Comparison of ENCODE assay signal across 8 cellular contexts in genomic region chr4:167233523-167234387, GRCh38. TPM values are rescaled to one million over a fixed set of nuclear protein-coding genes. Genes with fewer than 3 reads are reported as not detected.
DNase-seq lines count a peak whose midpoint lies in the region; ATAC-seq, FAIRE-seq and TF ChIP-seq lines count a peak whose summit lies in the region.

No MANE protein-coding gene starts in this region.

- peak; percentile 26 for ATAC-seq in activated CD4-positive, alpha-beta T cell treated with anti-CD3 and anti-CD28 coated beads for 36 hours
- peak; percentile 70 for ATAC-seq in HepG2

- in situ Hi-C loops in KBM-7 (cut with MboI; ENCODE audit: low pct_unique_long_range_greater_than_20kb, low sequenced_read_pairs) = no loop called here
- in situ Hi-C loops in HepG2 (cut with HindIII; ENCODE audit: extremely low pct_ligation_motif_present, low pct_unique_long_range_greater_than_20kb) = no loop called here

- no peak overlapping the region for H3K4me3 Mint-ChIP-seq in activated CD4-positive, alpha-beta T cell treated with anti-CD3 and anti-CD28 coated beads for 36 hours

- peaks cover 0 to 40% of the 10 kb centered on the region in 2 donors for H3K27me3 ChIP-seq in breast epithelium
- H3K27me3 ChIP-seq in HepG2 (ENCODE audit: control insufficient read depth in 1 of 2, insufficient read depth in 2 of 2, low read length in 2 of 2) = peaks cover 0 to 24% of the 10 kb centered on the region in 2 experiments; a peak in 2 of 5 replicates
- no peaks in the 10 kb centered on the region for H3K27me3 ChIP-seq in testis
- H3K27me3 ChIP-seq in effector memory CD4-positive, alpha-beta T cell (replicated peaks; ENCODE audit: control insufficient read depth, insufficient read depth, low read length, poor library complexity, severe bottlenecking) = no peaks in the 10 kb centered on the region

- DNase-seq in activated CD4-positive, alpha-beta T cell treated with anti-CD3 and anti-CD28 coated beads for 36 hours = peak; percentile 8
- DNase-seq in activated CD4-positive, alpha-beta T cell treated with anti-CD3 and anti-CD28 coated beads, Interleukin-2, amount 50 U/mL, for 1 hour = no peak
- DNase-seq in KBM-7 = peak; percentile 29
- DNase-seq in breast epithelium (ENCODE audit: low spot score in 2 of 2) = no peak
- DNase-seq in HepG2 (ENCODE audit: low spot score) = no peak
- DNase-seq in testis = no peak
- DNase-seq in kidney glomerular epithelial cell (lab: John Stamatoyannopoulos, UW) = no peak
- no peak for DNase-seq in effector memory CD4-positive, alpha-beta T cell

- H3K9ac ChIP-seq in HepG2 (ENCODE audit: insufficient read depth, low read depth, low read length) = no peak overlapping the region

- intact Hi-C loops in activated CD4-positive, alpha-beta T cell treated with anti-CD3 and anti-CD28 coated beads for 36 hours (cut with DNase I, micrococcal nuclease) = no loop called here
- intact Hi-C loops in breast epithelium (cut with DNase I; ENCODE audit: low total_unique reads) = no loop called here
- intact Hi-C loops in HepG2 (cut with micrococcal nuclease; ENCODE audit: unreplicated experiment) = no loop called here
- intact Hi-C loops in testis (cut with DNase I; ENCODE audit: low total_unique reads) = no loop called here

- H4K20me1 ChIP-seq in HepG2 (ENCODE audit: insufficient read depth, low read length) = no peaks in the 10 kb centered on the region

- H3K36me3 Mint-ChIP-seq in activated CD4-positive, alpha-beta T cell treated with anti-CD3 and anti-CD28 coated beads for 36 hours (ENCODE audit: low read depth) = no peaks in the 10 kb centered on the region

- TF ChIP-seq POLR2A in breast epithelium (IDR thresholded peaks at IDR 0.05) (no peak), HepG2 (IDR thresholded peaks at IDR 0.05; ENCODE audit: insufficient read depth in 1 of 2, low read depth in 2 of 2, low read length in 2 of 2) (no peak), testis (IDR thresholded peaks at IDR 0.05) (no peak)

- POLR2A ChIA-PET in activated CD4-positive, alpha-beta T cell treated with anti-CD3 and anti-CD28 coated beads for 36 hours (lab: Charles Lee) = no interaction called here
- POLR2A ChIA-PET in HepG2 (lab: Yijun Ruan, JAX) = no interaction called here

- peak overlapping the region; percentile 53 for H3K4me2 ChIP-seq in HepG2 (ENCODE audit: low read depth, low read length)

- no peak overlapping the region for H3K27ac ChIP-seq in breast epithelium
- no peak overlapping the region for H3K27ac ChIP-seq in HepG2 (ENCODE audit: extremely low read length, insufficient read depth, low read length)
- no peak overlapping the region for H3K27ac ChIP-seq in testis
- H3K27ac ChIP-seq in effector memory CD4-positive, alpha-beta T cell (ENCODE audit: insufficient read depth, low read length, poor library complexity, severe bottlenecking) = no peak overlapping the region

- CTCF ChIA-PET in activated CD4-positive, alpha-beta T cell treated with anti-CD3 and anti-CD28 coated beads for 36 hours (lab: Charles Lee) = no interaction called here
- CTCF ChIA-PET in HepG2 (lab: Yijun Ruan, JAX; ENCODE audit: low intra/inter-chr PET ratio, low total read pairs) = no interaction called here

- no TSS peak for BruUV-seq in HepG2 (replicated peaks; lab: Mats Ljungman, UMichigan)

- H3K9me3 ChIP-seq in breast epithelium (no peaks in the 10 kb centered on the region), HepG2 (ENCODE audit: low read length) (no peaks in the 10 kb centered on the region), testis (no peaks in the 10 kb centered on the region)
- H3K9me3 ChIP-seq in effector memory CD4-positive, alpha-beta T cell (ENCODE audit: control insufficient read depth, low read length) = no peaks in the 10 kb centered on the region

- FAIRE-seq in HepG2 (lab: Jason Lieb, UNC) = no peak

- no peaks in the 10 kb centered on the region for H3K36me3 ChIP-seq in breast epithelium
- H3K36me3 ChIP-seq in HepG2 (replicated peaks in 1 of 2; ENCODE audit: control insufficient read depth in 1 of 2, insufficient read depth in 2 of 2, low read length in 2 of 2) = no peaks in the 10 kb centered on the region
- no peaks in the 10 kb centered on the region for H3K36me3 ChIP-seq in testis (ENCODE audit: low read depth, missing control alignments)
- H3K36me3 ChIP-seq in effector memory CD4-positive, alpha-beta T cell (ENCODE audit: control insufficient read depth, insufficient read depth, low read length) = no peaks in the 10 kb centered on the region

- H3K79me2 ChIP-seq in HepG2 (ENCODE audit: insufficient read depth, low read length) = no peaks in the 10 kb centered on the region

- 54% methylated on average over 33 of the region's 47 CpGs for WGBS in HepG2 (ENCODE audit: low lambda C conversion rate)
- 1% methylated on average over 19 to 47 of the region's 47 CpGs for WGBS in testis, 2 donors

- H3K27ac Mint-ChIP-seq in activated CD4-positive, alpha-beta T cell treated with anti-CD3 and anti-CD28 coated beads for 36 hours = no peak overlapping the region

- TF ChIP-seq CTCF in breast epithelium (IDR thresholded peaks at IDR 0.05) (no peak), HepG2 (CRISPR knock-in tag; IDR thresholded peaks at IDR 0.05) (no peak), testis (IDR thresholded peaks at IDR 0.05) (no peak)

- H3K4me1 ChIP-seq in breast epithelium (peaks cover 0 to 3% of the 10 kb centered on the region in 2 donors), HepG2 (ENCODE audit: insufficient read depth, low read length) (no peaks in the 10 kb centered on the region; the same call in 1 of the 2 replicates), testis (no peaks in the 10 kb centered on the region)
- no peaks in the 10 kb centered on the region for H3K4me1 ChIP-seq in effector memory CD4-positive, alpha-beta T cell (ENCODE audit: control insufficient read depth, insufficient read depth, low read length, poor library complexity, severe bottlenecking)

- no peak for TF ChIP-seq RAD21 in HepG2 (CRISPR knock-in tag; IDR thresholded peaks at IDR 0.05)

- H3K27me3 Mint-ChIP-seq in activated CD4-positive, alpha-beta T cell treated with anti-CD3 and anti-CD28 coated beads for 36 hours = peaks cover 27% of the 10 kb centered on the region

- TF ChIP-seq EP300 in HepG2 (IDR thresholded peaks at IDR 0.05; ENCODE audit: low read depth in 2 of 2, low read length in 2 of 2) (no peak), HepG2 (CRISPR knock-in tag; IDR thresholded peaks at IDR 0.05; ENCODE audit: borderline replicate concordance) (no peak)

- peaks cover 2% of the 10 kb centered on the region for H3K9me3 Mint-ChIP-seq in activated CD4-positive, alpha-beta T cell treated with anti-CD3 and anti-CD28 coated beads for 36 hours (ENCODE audit: low read depth)

- H3K4me3 ChIP-seq in breast epithelium (peak overlapping the region; percentile 25 to 66 (median 49)), HepG2 (replicated peaks in 1 of 3; ENCODE audit: insufficient read depth in 1 of 3, low read depth in 2 of 3, low read length in 3 of 3) (peak overlapping the region in 1 of 3 experiments; percentile 46; a peak in 1 of 6 replicates), testis (peak overlapping the region; percentile 34 to 51)
- H3K4me3 ChIP-seq in effector memory CD4-positive, alpha-beta T cell (ENCODE audit: insufficient read depth, low read depth, low read length, poor library complexity, severe bottlenecking) = no peak overlapping the region

- peaks cover 3% of the 10 kb centered on the region for H3K4me1 Mint-ChIP-seq in activated CD4-positive, alpha-beta T cell treated with anti-CD3 and anti-CD28 coated beads for 36 hours

- H2AFZ ChIP-seq in HepG2 (ENCODE audit: low read length) = no peak overlapping the region

TF ChIP-seq in HepG2, 621 proteins besides CTCF, POLR2A, EP300 and RAD21 (continues in another document):
- TF ChIP-seq SP1 (IDR thresholded peaks at IDR 0.05) (no peak), SP1 (CRISPR knock-in tag; IDR thresholded peaks at IDR 0.05) (no peak), BATF2 (CRISPR knock-in tag; IDR thresholded peaks at IDR 0.05) (no peak)

RNA-seq across cellular contexts. Expression of gene SPOCK3, which starts 0.5 kb away (rescaled TPM):
- total RNA-seq in activated CD4-positive, alpha-beta T cell treated with anti-CD3 and anti-CD28 coated beads for 36 hours = not detected
- total RNA-seq in breast epithelium (1 to 10 TPM in 1 of 3 donors, not detected in 2; 2.8 TPM), HepG2 (2016; rRNA removed; fragmentation: Illumina TruSeq; extraction: Trizol) (not detected in 2 replicates), testis (under 1 TPM; 0.16 to 0.68 TPM)
- not detected in 2 replicates for total RNA-seq in HepG2 (2016; cell fraction: cytosol; rRNA removed; fragmentation: Illumina TruSeq; extraction: Trizol; ENCODE audit: low read depth)
- total RNA-seq in HepG2 (2016; cell fraction: insoluble cytoplasmic fraction; rRNA removed; fragmentation: Illumina TruSeq; extraction: Trizol) = not detected in 2 replicates
- total RNA-seq in HepG2 (2016; cell fraction: membrane; rRNA removed; fragmentation: Illumina TruSeq; extraction: Trizol) = not detected in 2 replicates
- total RNA-seq in HepG2 (2016; cell fraction: nucleus; rRNA removed; fragmentation: Illumina TruSeq; extraction: Trizol) = not detected in 2 replicates
- polyA plus RNA-seq in HepG2 (2011; rRNA removed) (not detected in 2 replicates), testis (ENCODE audit: insufficient read depth, low read depth, low replicate concordance) (1.5 TPM)
- not detected in 2 replicates for polyA plus RNA-seq in HepG2 (2011; cell fraction: cytosol; rRNA removed)
- not detected in 2 replicates for polyA plus RNA-seq in HepG2 (2011; cell fraction: nucleus; rRNA removed)
- not detected in 2 replicates for polyA plus RNA-seq in HepG2 (2012)
- polyA plus RNA-seq in HepG2 (2016; cell fraction: cytosol; fragmentation: Illumina TruSeq; extraction: Trizol; ENCODE audit: low read depth) = not detected in 2 replicates
- polyA plus RNA-seq in HepG2 (2016; cell fraction: insoluble cytoplasmic fraction; fragmentation: Illumina TruSeq; extraction: Trizol; ENCODE audit: low read depth) = not detected in 2 replicates
- not detected in 2 replicates for polyA plus RNA-seq in HepG2 (2016; cell fraction: membrane; fragmentation: Illumina TruSeq; extraction: Trizol; ENCODE audit: low read depth)
- not detected in 2 replicates for polyA plus RNA-seq in HepG2 (2016; cell fraction: nucleus; fragmentation: Illumina TruSeq; extraction: Trizol; ENCODE audit: insufficient read depth, low read depth)
- polyA minus RNA-seq in HepG2 (2011; rRNA and poly(A)+ RNA removed; ENCODE audit: low replicate concordance) = not detected in 2 replicates
- polyA minus RNA-seq in HepG2 (2011; cell fraction: cytosol; rRNA and poly(A)+ RNA removed) = not detected in 2 replicates
- not detected in 2 replicates for polyA minus RNA-seq in HepG2 (2011; cell fraction: nucleus; rRNA and poly(A)+ RNA removed)

Comparison
In these comparisons a context has a peak if more than half of its experiments do, and no peak if none do; other contexts are left out.
1. DNase-seq: peak in activated CD4-positive, alpha-beta T cell treated with anti-CD3 and anti-CD28 coated beads for 36 hours (single experiment) and KBM-7 (single experiment); none in activated CD4-positive, alpha-beta T cell treated with anti-CD3 and anti-CD28 coated beads, Interleukin-2, amount 50 U/mL, for 1 hour (single experiment), breast epithelium (0 of 2), HepG2 (single experiment), testis (single experiment), kidney glomerular epithelial cell (single experiment) and effector memory CD4-positive, alpha-beta T cell (0 of 3).